Comparison of ENCODE assay signal across 25 cellular contexts in the genomic region with DNA sequence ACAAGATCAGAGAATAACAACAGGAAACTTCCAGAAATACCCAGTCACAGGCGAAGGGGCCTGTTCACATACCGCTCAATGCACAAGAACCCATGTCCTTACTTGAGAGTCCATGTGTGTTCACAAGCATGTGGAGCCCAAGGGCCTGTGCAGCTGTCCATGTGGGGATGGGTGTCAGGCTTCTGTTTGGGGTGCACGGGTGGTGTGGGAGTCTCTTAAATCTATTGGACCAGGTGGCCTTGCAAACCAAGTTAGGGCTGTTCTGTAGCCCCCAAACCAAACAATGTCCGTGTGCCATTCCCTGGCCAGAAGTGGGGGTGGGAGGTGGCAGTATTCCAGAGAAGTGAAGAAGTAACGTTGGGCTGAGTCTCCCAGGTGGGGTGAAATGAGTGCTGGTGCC.
"Had no signal": no experiment of that assay in that cellular context is flagged by ENCODE, and none has a peak within 500 bp of the region (broad histone marks: within the 10 kb centered on the region; RNA-seq: fewer than 3 reads in every experiment).

No MANE protein-coding gene starts in this region.

- H3K9me3 Mint-ChIP-seq: natural killer cell, type B pancreatic cell had no signal

- H3K9ac ChIP-seq: parathyroid adenoma had no signal

- H3K27ac Mint-ChIP-seq: natural killer cell, type B pancreatic cell had no signal

- H3K79me2 ChIP-seq: parathyroid adenoma had no signal

- H3K9me3 ChIP-seq: gastroesophageal sphincter, heart right ventricle, left lung, neutrophil, testis, tibial artery had no signal

- H3K27me3 ChIP-seq: dorsolateral prefrontal cortex, foreskin keratinocyte, gastroesophageal sphincter, heart right ventricle, left lung, neutrophil, testis, tibial artery had no signal

- H3K4me1 Mint-ChIP-seq: natural killer cell had no signal

- H2AFZ ChIP-seq: parathyroid adenoma had no signal

- H3K4me2 ChIP-seq: smooth muscle cell had no signal

- H3K27me3 Mint-ChIP-seq: progenitor cell of endocrine pancreas, type B pancreatic cell had no signal

- DNase-seq: dorsolateral prefrontal cortex; effector CD4-positive, alpha-beta T cell; heart right ventricle; hippocampal formation; left cardiac atrium; left lung; mammary epithelial cell; mesendoderm; natural killer cell; stimulated activated CD4-positive, alpha-beta T cell treated with anti-CD3 and anti-CD28 coated beads, Interleukin-12 subunit alpha, Interleukin-12 subunit beta, amount 100 ng/mL, for 4 hours; stimulated activated CD4-positive, alpha-beta T cell treated with anti-CD3 and anti-CD28 coated beads, Interleukin-1b, Interleukin-23, amount 100 ng/mL, for 48 hours; stimulated activated CD4-positive, alpha-beta T cell treated with anti-CD3 and anti-CD28 coated beads, Interleukin-4, amount 100 ng/mL, for 1 hour; stimulated activated CD8-positive, alpha-beta memory T cell treated with anti-CD3 and anti-CD28 coated beads, Interleukin-4, amount 100 ng/mL, for 48 hours; stimulated activated naive CD8-positive, alpha-beta T cell treated with anti-CD3 and anti-CD28 coated beads, Interleukin-15, Interleukin-2, amounts not matched to agents 100 U/mL and 50 U/mL, for 24 hours; substantia nigra; testis; tibial artery had no signal

- H3K27ac ChIP-seq: dorsolateral prefrontal cortex, foreskin keratinocyte, gastroesophageal sphincter, heart right ventricle, left lung, neutrophil, parathyroid adenoma, testis, tibial artery had no signal

- ATAC-seq: foreskin keratinocyte; gastroesophageal sphincter; heart right ventricle; left cardiac atrium; left lung; sciatic nerve; stimulated activated naive CD8-positive, alpha-beta T cell treated with anti-CD3 and anti-CD28 coated beads, Interleukin-15, Interleukin-2, amounts not matched to agents 100 U/mL and 50 U/mL, for 24 hours had no signal

- H3K4me1 ChIP-seq: heart right ventricle, left lung, testis, tibial artery had no signal

- H3K4me3 Mint-ChIP-seq: natural killer cell, type B pancreatic cell had no signal

- H3K4me3 ChIP-seq: dorsolateral prefrontal cortex, gastroesophageal sphincter, heart right ventricle, left lung, smooth muscle cell, testis, tibial artery had no signal
